ENCODE assay signal across 17 cellular contexts in genomic region chr9:86908261-86908660, GRCh38. TPM values are rescaled to one million over a fixed set of nuclear protein-coding genes. Genes with fewer than 3 reads are reported as not detected.
DNase-seq lines count a peak whose midpoint lies in the region; ATAC-seq and TF ChIP-seq lines count a peak whose summit lies in the region.
"Had no signal": no experiment of that assay in that cellular context is flagged by ENCODE, and none has a peak within 500 bp of the region (broad histone marks: within the 10 kb centered on the region; RNA-seq: fewer than 3 reads in every experiment).

No MANE protein-coding gene starts in this region.

- H3K79me1 ChIP-seq in IMR-90 (ENCODE audit: low read depth in 1 of 2, low read length in 2 of 2) = no peaks in the 10 kb centered on the region

- DNase-seq in IMR-90 (no peak), neural crest cell (ENCODE audit: low read depth, low spot score) (no peak), thyroid gland (peak; percentile 45 to 49), sigmoid colon (no peak)
- no peak for DNase-seq in stimulated activated naive CD4-positive, alpha-beta T cell treated with Interleukin-2 at 50 U/mL for 16 hours (lab: John Stamatoyannopoulos, UW)
- DNase-seq: AML-193; Caco-2; Calu3; CD4-positive, alpha-beta T cell; CD8-positive, alpha-beta T cell; DMS79 treated with DMSO at 0.1 percent for 48 hours; GF-D8 had no signal

- no peak overlapping the region for H3K14ac ChIP-seq in IMR-90 (replicated peaks; ENCODE audit: low read depth, low read length)

- H3K4me2 ChIP-seq in IMR-90 (ENCODE audit: low read depth, low read length) = no peak overlapping the region
- H3K4me2 ChIP-seq: A549; BLaER1 treated with 17β-estradiol and CSF1 and Interleukin-3, amounts not matched to agents 10 nM and 100 nM had no signal

- intact Hi-C loops in IMR-90 (cut with micrococcal nuclease) (no loop called here), thyroid gland (cut with DNase I) (no loop called here), sigmoid colon (cut with DNase I) (no loop called here)

- H2AK9ac ChIP-seq in IMR-90 (replicated peaks; ENCODE audit: low read depth, low read length, poor library complexity) = no peak overlapping the region

- TF ChIP-seq EP300 in sigmoid colon (IDR thresholded peaks at IDR 0.05) = no peak

- in situ Hi-C loops in IMR-90 (cut with MboI; ENCODE audit: low sequenced_read_pairs) = no loop called here

- dilution Hi-C loops in IMR-90 (cut with HindIII; ENCODE audit: low sequenced_read_pairs, unreplicated experiment) = no loop called here

- no peak overlapping the region for H3K23ac ChIP-seq in IMR-90 (ENCODE audit: low read depth, low read length)

- no peak overlapping the region for H4K5ac ChIP-seq in IMR-90 (ENCODE audit: low read depth, low read length)

- peak overlapping the region; percentile 61; the same call in 1 of the 2 replicates for H3K18ac ChIP-seq in IMR-90 (ENCODE audit: low read depth, low read length)

- peaks cover 4% of the 10 kb centered on the region for H3K9me3 ChIP-seq in IMR-90 (ENCODE audit: control insufficient read depth, insufficient read depth, low read length)
- H3K9me3 ChIP-seq in thyroid gland = no peaks in the 10 kb centered on the region
- H3K9me3 ChIP-seq in sigmoid colon = no peaks in the 10 kb centered on the region
- H3K9me3 ChIP-seq: A549, Caco-2 had no signal

- H2BK5ac ChIP-seq in IMR-90 (ENCODE audit: low read depth, low read length, poor library complexity, severe bottlenecking) = no peak overlapping the region

- no peak overlapping the region for H2BK20ac ChIP-seq in IMR-90 (ENCODE audit: low read depth, low read length)

- CTCF ChIA-PET in IMR-90 (lab: Yijun Ruan, JAX) = no interaction called here

- H3K4me3 ChIP-seq in IMR-90 (ENCODE audit: insufficient read depth, low read depth, low read length) (no peak overlapping the region), thyroid gland (replicated peaks in 1 of 3) (no peak overlapping the region), sigmoid colon (no peak overlapping the region)
- H3K4me3 ChIP-seq: A549; BLaER1 treated with 17β-estradiol and CSF1 and Interleukin-3, amounts not matched to agents 10 nM and 100 nM had no signal

- peak overlapping the region; percentile 28 for H3K27ac Mint-ChIP-seq in neural crest cell (ENCODE audit: unreplicated experiment)
- H3K27ac Mint-ChIP-seq: B cell; CD4-positive, alpha-beta T cell; CD8-positive, alpha-beta T cell had no signal

- no peak overlapping the region for H2AFZ ChIP-seq in IMR-90 (replicated peaks; ENCODE audit: low read length, poor library complexity)

- no peak overlapping the region for H2BK120ac ChIP-seq in IMR-90 (ENCODE audit: low read depth, low read length)

- H3K27ac ChIP-seq in IMR-90 (ENCODE audit: insufficient read depth, low read length) = no peak overlapping the region
- no peak overlapping the region for H3K27ac ChIP-seq in thyroid gland
- no peak overlapping the region for H3K27ac ChIP-seq in sigmoid colon
- H3K27ac ChIP-seq: 22Rv1; A549; BLaER1 treated with 17β-estradiol and CSF1 and Interleukin-3, amounts not matched to agents 10 nM and 100 nM; C4-2B had no signal

- 0 out of 3 replicates have a peak overlapping the region, but pooled peaks have one; percentile 43 for H2BK15ac ChIP-seq in IMR-90 (ENCODE audit: low read depth, low read length)

- H3K56ac ChIP-seq in IMR-90 (ENCODE audit: extremely low read depth, insufficient read depth, low read length) = no peak overlapping the region

- TF ChIP-seq CTCF in IMR-90 (conservative IDR thresholded peaks at IDR 0.05; ENCODE audit: low read depth, low read length) = no peak
- TF ChIP-seq CTCF in neural crest cell (conservative IDR thresholded peaks at IDR 0.05) = no peak
- TF ChIP-seq CTCF in thyroid gland (IDR thresholded peaks at IDR 0.05) = no peak
- TF ChIP-seq CTCF in sigmoid colon (IDR thresholded peaks at IDR 0.05) = no peak

- no peaks in the 10 kb centered on the region for H3K36me3 ChIP-seq in IMR-90 (ENCODE audit: control insufficient read depth, insufficient read depth, low read length)
- no peaks in the 10 kb centered on the region for H3K36me3 ChIP-seq in thyroid gland
- no peaks in the 10 kb centered on the region for H3K36me3 ChIP-seq in sigmoid colon
- H3K36me3 ChIP-seq: BLaER1 treated with 17β-estradiol and CSF1 and Interleukin-3, amounts not matched to agents 10 nM and 100 nM had no signal

- H3K9ac ChIP-seq in IMR-90 (ENCODE audit: low read depth, low read length) = no peak overlapping the region
- H3K9ac ChIP-seq: BLaER1 treated with 17β-estradiol and CSF1 and Interleukin-3, amounts not matched to agents 10 nM and 100 nM had no signal

- H3K27me3 ChIP-seq in IMR-90 (ENCODE audit: control insufficient read depth, insufficient read depth, low read length) = peaks cover 3% of the 10 kb centered on the region; the same call in 1 of the 2 replicates
- no peaks in the 10 kb centered on the region for H3K27me3 ChIP-seq in thyroid gland
- no peaks in the 10 kb centered on the region for H3K27me3 ChIP-seq in sigmoid colon
- H3K27me3 ChIP-seq: BLaER1 treated with 17β-estradiol and CSF1 and Interleukin-3, amounts not matched to agents 10 nM and 100 nM had no signal

- 100% methylated on average over 1 of the region's 3 CpGs; no CpG with 5 or more reads in 1 of the 2 experiments for WGBS in IMR-90 (ENCODE audit: extremely low coverage in 2 of 2, insufficient read length in 1 of 2), 2 experiments
- 60 to 61% methylated on average over 3 of the region's 3 CpGs for WGBS in thyroid gland, 2 donors
- WGBS in sigmoid colon, 2 donors = 84 to 89% methylated on average over 3 of the region's 3 CpGs

- H4K20me1 ChIP-seq in IMR-90 (ENCODE audit: insufficient read depth, low read length) = no peaks in the 10 kb centered on the region
- H4K20me1 ChIP-seq: BLaER1 treated with 17β-estradiol and CSF1 and Interleukin-3, amounts not matched to agents 10 nM and 100 nM had no signal

- H3K36me3 Mint-ChIP-seq in neural crest cell (ENCODE audit: low read depth) = no peaks in the 10 kb centered on the region
- H3K36me3 Mint-ChIP-seq: CD8-positive, alpha-beta T cell had no signal

- no peak overlapping the region for H4K91ac ChIP-seq in IMR-90 (ENCODE audit: insufficient read depth, low read depth, low read length)

- H3K4ac ChIP-seq in IMR-90 (ENCODE audit: low read depth, low read length) = no peak overlapping the region

- peaks cover 4% of the 10 kb centered on the region for H3K9me3 Mint-ChIP-seq in neural crest cell
- H3K9me3 Mint-ChIP-seq: CD4-positive, alpha-beta T cell had no signal

- no peak overlapping the region for H3K4me3 Mint-ChIP-seq in neural crest cell
- H3K4me3 Mint-ChIP-seq: B cell; CD4-positive, alpha-beta T cell; CD8-positive, alpha-beta T cell had no signal

- H3K4me1 ChIP-seq in IMR-90 (ENCODE audit: control insufficient read depth, insufficient read depth, low read length) (peaks cover 10% of the 10 kb centered on the region; the same call in 1 of the 2 replicates), thyroid gland (peaks cover 0 to 4% of the 10 kb centered on the region in 2 donors), sigmoid colon (peaks cover 0 to 4% (median 2%) of the 10 kb centered on the region in 4 donors)
- H3K4me1 ChIP-seq: A549, Caco-2 had no signal

- no peak for TF ChIP-seq RAD21 in IMR-90 (IDR thresholded peaks at IDR 0.05; ENCODE audit: low read length)

- peaks cover 12% of the 10 kb centered on the region for H3K4me1 Mint-ChIP-seq in neural crest cell
- H3K4me1 Mint-ChIP-seq: B cell had no signal

- no peaks in the 10 kb centered on the region for H3K9me1 ChIP-seq in IMR-90 (ENCODE audit: insufficient read depth, low read length)

- POLR2A ChIA-PET in IMR-90 (lab: Charles Lee; ENCODE audit: unreplicated experiment) = no interaction called here

- TF ChIP-seq POLR2A in IMR-90 (IDR thresholded peaks at IDR 0.05; ENCODE audit: low read depth, low read length) (no peak), thyroid gland (IDR thresholded peaks at IDR 0.05) (no peak), sigmoid colon (IDR thresholded peaks at IDR 0.05) (no peak)

- ATAC-seq in IMR-90 (ENCODE audit: low read depth) = no peak
- ATAC-seq: A549; CD8-positive, alpha-beta T cell had no signal

- H3K27me3 Mint-ChIP-seq in neural crest cell (ENCODE audit: low read depth) = no peaks in the 10 kb centered on the region

- H4K8ac ChIP-seq in IMR-90 (ENCODE audit: low read depth in 2 of 2, low read length in 2 of 2) = no peak overlapping the region

- no TSS peak for BruUV-seq in IMR-90 (replicated peaks; lab: Mats Ljungman, UMichigan)

- 0 out of 2 replicates have a peak overlapping the region, but pooled peaks have one; percentile 38 for H2AK5ac ChIP-seq in IMR-90 (ENCODE audit: low read depth, low read length)

TF ChIP-seq in IMR-90, 13 proteins besides CTCF, POLR2A, EP300 and RAD21 (continues in another document):
- no peak for TF ChIP-seq MAFK (IDR thresholded peaks at IDR 0.05; ENCODE audit: low read depth, low read length)
- no peak for TF ChIP-seq RFX5 (IDR thresholded peaks at IDR 0.05; ENCODE audit: low read depth, low read length)
- no peak for TF ChIP-seq ELK1 (IDR thresholded peaks at IDR 0.05; ENCODE audit: borderline replicate concordance, low read depth, low read length)
- TF ChIP-seq USF2 (IDR thresholded peaks at IDR 0.05; ENCODE audit: low read depth, low read length) = no peak
- no peak for TF ChIP-seq FOS (IDR thresholded peaks at IDR 0.05; ENCODE audit: low read depth, low read length)
- no peak for TF ChIP-seq CEBPB (IDR thresholded peaks at IDR 0.05; ENCODE audit: low read depth, low read length)

RNA-seq across cellular contexts. Expression of gene GAS1, which starts 39.0 kb away (rescaled TPM):
- total RNA-seq in IMR-90 (2012; rRNA removed) (1.8 and 3.1 TPM in 2 replicates), neural crest cell (23.3 and 24.6 TPM in 2 replicates), thyroid gland (10 to 100 TPM; 17.1 to 88.6 (median 35.3) TPM), sigmoid colon (100 to 1,000 TPM in 1 of 4 donors, 10 to 100 TPM in 3; 73.4 to 136 (median 96.9) TPM)
- polyA plus RNA-seq in IMR-90 (2012; rRNA removed) (2.2 and 2.6 TPM in 2 replicates), sigmoid colon (1 to 10 TPM in 2 of 3 donors, under 1 TPM in 1; 0.23 to 9.0 (median 3.8) TPM)
- polyA plus RNA-seq in IMR-90 (2012; cell fraction: cytosol; rRNA removed) = 1.5 and 6.8 TPM in 2 replicates
- 3.4 and 5.6 TPM in 2 replicates for polyA plus RNA-seq in IMR-90 (2012; cell fraction: nucleus; rRNA removed; ENCODE audit: low replicate concordance)

Comparison
In these comparisons a context has a peak if more than half of its experiments do, and no peak if none do; other contexts are left out.
1. DNase-seq: peak in thyroid gland (2 of 2); none in IMR-90 (single experiment), neural crest cell (single experiment), stimulated activated naive CD4-positive, alpha-beta T cell treated with Interleukin-2 at 50 U/mL for 16 hours (single experiment) and sigmoid colon (single experiment).